25 cellular contexts compared by ENCODE assay signal in genomic region chr3:168187233-168187632, GRCh38.
"Had no signal": no experiment of that assay in that cellular context is flagged by ENCODE, and none has a peak within 500 bp of the region (broad histone marks: within the 10 kb centered on the region; RNA-seq: fewer than 3 reads in every experiment).

No MANE protein-coding gene starts in this region.

- H3K27ac Mint-ChIP-seq: dendritic cell treated with granulocyte-macrophage colony-stimulating factor and Interleukin-4, amounts not matched to agents 40 ng/mL and 50 ng/mL, for 4 days; effector memory CD8-positive, alpha-beta T cell; endodermal cell had no signal

- H3K4me3 ChIP-seq: colonic mucosa, esophagus squamous epithelium, gastrocnemius medialis, heart right ventricle, left ventricle myocardium inferior, lower lobe of right lung had no signal

- H3K9me3 ChIP-seq: colonic mucosa, esophagus squamous epithelium, gastrocnemius medialis, heart right ventricle, left ventricle myocardium inferior, lower lobe of right lung had no signal

- DNase-seq: colonic mucosa; cortex of kidney; effector CD8-positive, alpha-beta T cell; effector memory CD8-positive, alpha-beta T cell; endodermal cell; erythroblast; esophagus squamous epithelium; foreskin fibroblast; foreskin melanocyte; gastrocnemius medialis; glutamatergic neuron; head of caudate nucleus; heart right ventricle; hippocampal formation; left cardiac atrium; left ventricle myocardium inferior; lower lobe of right lung; mesenchymal stem cell; midbrain had no signal

- FAIRE-seq: endometrium, islet of Langerhans, keratinocyte had no signal

- H3K9me3 Mint-ChIP-seq: dendritic cell treated with granulocyte-macrophage colony-stimulating factor and Interleukin-4, amounts not matched to agents 40 ng/mL and 50 ng/mL, for 4 days; effector memory CD8-positive, alpha-beta T cell; endodermal cell had no signal

- H3K27me3 Mint-ChIP-seq: dendritic cell treated with granulocyte-macrophage colony-stimulating factor and Interleukin-4, amounts not matched to agents 40 ng/mL and 50 ng/mL, for 4 days had no signal

- H3K4me1 ChIP-seq: colonic mucosa, esophagus squamous epithelium, gastrocnemius medialis, heart right ventricle, left ventricle myocardium inferior, lower lobe of right lung had no signal

- H3K27me3 ChIP-seq: colonic mucosa, esophagus squamous epithelium, gastrocnemius medialis, heart right ventricle had no signal

- H3K36me3 ChIP-seq: colonic mucosa, esophagus squamous epithelium, gastrocnemius medialis, heart right ventricle, left ventricle myocardium inferior, lower lobe of right lung had no signal

- H3K4me3 Mint-ChIP-seq: dendritic cell treated with granulocyte-macrophage colony-stimulating factor and Interleukin-4, amounts not matched to agents 40 ng/mL and 50 ng/mL, for 4 days; effector memory CD8-positive, alpha-beta T cell; endodermal cell had no signal

- ATAC-seq: effector memory CD8-positive, alpha-beta T cell; esophagus mucosa; gastrocnemius medialis; heart right ventricle; left cardiac atrium had no signal

- H3K27ac ChIP-seq: colonic mucosa, epithelial cell of prostate, esophagus squamous epithelium, gastrocnemius medialis, heart right ventricle, left ventricle myocardium inferior, lower lobe of right lung had no signal
